Comparison of ENCODE assay signal across 16 cellular contexts in the genomic region with DNA sequence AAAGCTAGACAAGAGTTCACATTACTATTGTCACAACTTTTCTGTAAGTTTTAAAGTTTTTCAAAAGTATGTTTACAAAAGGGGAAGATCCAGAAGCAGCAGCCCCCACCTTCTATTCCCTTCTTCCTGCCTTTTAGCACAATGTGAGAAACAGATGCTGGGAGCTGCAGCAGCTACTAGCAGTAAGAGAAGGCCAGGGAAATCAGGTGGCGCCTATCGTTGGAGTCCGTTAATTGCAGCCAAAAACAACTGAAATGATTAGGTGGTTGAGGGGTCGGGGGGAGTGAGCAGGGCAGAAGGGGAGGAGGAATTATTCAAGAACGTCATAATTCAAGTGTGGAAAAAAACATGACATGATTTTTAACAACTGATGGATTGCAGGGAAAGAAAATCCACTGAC. TPM values are rescaled to one million over a fixed set of nuclear protein-coding genes. Genes with fewer than 3 reads are reported as not detected.
DNase-seq lines count a peak whose midpoint lies in the region; ATAC-seq and TF ChIP-seq lines count a peak whose summit lies in the region.
"Had no signal": no experiment of that assay in that cellular context is flagged by ENCODE, and none has a peak within 500 bp of the region (broad histone marks: within the 10 kb centered on the region; RNA-seq: fewer than 3 reads in every experiment).

No MANE protein-coding gene starts in this region.

- peaks cover 8% of the 10 kb centered on the region for H3K4me1 ChIP-seq in CD8-positive, alpha-beta memory T cell (ENCODE audit: insufficient read depth, low read length)

- no peak overlapping the region for H3K4me3 ChIP-seq in CD8-positive, alpha-beta memory T cell (ENCODE audit: low read length)
- H3K4me3 ChIP-seq in choroid plexus epithelial cell (ENCODE audit: low read depth, low read length), result no peak overlapping the region
- H3K4me3 ChIP-seq: BLaER1 treated with 17β-estradiol and CSF1 and Interleukin-3, amounts not matched to agents 10 nM and 100 nM; skin epidermis; thyroid gland had no signal

- H3K36me3 ChIP-seq in CD8-positive, alpha-beta memory T cell (ENCODE audit: insufficient read depth, low read length), result no peaks in the 10 kb centered on the region
- H3K36me3 ChIP-seq: thyroid gland had no signal

- no peak overlapping the region for H3K4me3 Mint-ChIP-seq in CD8-positive, alpha-beta memory T cell
- no peak overlapping the region for H3K4me3 Mint-ChIP-seq in mesothelial cell of epicardium
- H3K4me3 Mint-ChIP-seq: T-helper 1 cell treated with Interleukin-12 subunit alpha and Interleukin-12 subunit beta and Interleukin-4 antibody, amounts not matched to agents 30 μg/mL and 1 μg/mL, for 36 hours had no signal

- H3K9me3 Mint-ChIP-seq in CD8-positive, alpha-beta memory T cell, result no peaks in the 10 kb centered on the region
- H3K9me3 Mint-ChIP-seq in mesothelial cell of epicardium, result peaks cover 15% of the 10 kb centered on the region
- H3K9me3 Mint-ChIP-seq: T-helper 1 cell treated with Interleukin-12 subunit alpha and Interleukin-12 subunit beta and Interleukin-4 antibody, amounts not matched to agents 30 μg/mL and 1 μg/mL, for 36 hours had no signal

- in situ Hi-C loops in KBM-7 (cut with MboI; ENCODE audit: low pct_unique_long_range_greater_than_20kb, low sequenced_read_pairs), result no loop called here

- H3K27me3 ChIP-seq in CD8-positive, alpha-beta memory T cell (ENCODE audit: insufficient read depth, low read length, poor library complexity, severe bottlenecking), result no peaks in the 10 kb centered on the region
- H3K27me3 ChIP-seq: BLaER1 treated with 17β-estradiol and CSF1 and Interleukin-3, amounts not matched to agents 10 nM and 100 nM; thyroid gland had no signal

- no peaks in the 10 kb centered on the region for H3K9me3 ChIP-seq in CD8-positive, alpha-beta memory T cell (ENCODE audit: low read length)
- H3K9me3 ChIP-seq: thyroid gland had no signal

- POLR2A ChIA-PET in CD8-positive, alpha-beta memory T cell (lab: Charles Lee), result no interaction called here

- no peaks in the 10 kb centered on the region for H3K27me3 Mint-ChIP-seq in CD8-positive, alpha-beta memory T cell
- no peaks in the 10 kb centered on the region for H3K27me3 Mint-ChIP-seq in mesothelial cell of epicardium (ENCODE audit: low read depth)

- peaks cover 6 to 9% (median 8%) of the 10 kb centered on the region in 3 donors for H3K36me3 Mint-ChIP-seq in CD8-positive, alpha-beta memory T cell
- peaks cover 10% of the 10 kb centered on the region for H3K36me3 Mint-ChIP-seq in mesothelial cell of epicardium

- CTCF ChIA-PET in CD8-positive, alpha-beta memory T cell (lab: Charles Lee), result no interaction called here

- H3K27ac ChIP-seq in CD8-positive, alpha-beta memory T cell (ENCODE audit: low read depth, low read length), result no peak overlapping the region
- H3K27ac ChIP-seq: BLaER1 treated with 17β-estradiol and CSF1 and Interleukin-3, amounts not matched to agents 10 nM and 100 nM; parathyroid adenoma; thyroid gland had no signal

- H3K4me1 Mint-ChIP-seq in CD8-positive, alpha-beta memory T cell, result peaks cover 67 to 91% (median 88%) of the 10 kb centered on the region in 3 donors
- peaks cover 30% of the 10 kb centered on the region for H3K4me1 Mint-ChIP-seq in mesothelial cell of epicardium

- TF ChIP-seq CTCF in choroid plexus epithelial cell (conservative IDR thresholded peaks at IDR 0.05; ENCODE audit: low read depth, low read length), result no peak
- TF ChIP-seq CTCF in mesothelial cell of epicardium (IDR thresholded peaks at IDR 0.05; ENCODE audit: unreplicated experiment), result no peak

- ATAC-seq in HG02840 (IDR thresholded peaks at IDR 0.05; ENCODE audit: low FRiP score, unreplicated experiment), result no peak
- ATAC-seq: esophagus mucosa had no signal

- no peak for DNase-seq in CD8-positive, alpha-beta memory T cell
- DNase-seq in KBM-7 (peak; percentile 73), choroid plexus epithelial cell (ENCODE audit: low read depth) (peak; percentile 20), mesothelial cell of epicardium (ENCODE audit: low spot score in 2 of 2, unreplicated experiment in 2 of 2) (no peak), ecto neural progenitor cell (ENCODE audit: low spot score) (no peak), MV-4-11 (lab: John Stamatoyannopoulos, UW) (no peak)
- DNase-seq: activated CD4-positive, alpha-beta T cell treated with anti-CD3 and anti-CD28 coated beads for 1 hour; activated gamma-delta T cell; NCI-H1105 treated with DMSO at 0.1 percent for 48 hours; thyroid gland had no signal

- H3K27ac Mint-ChIP-seq in CD8-positive, alpha-beta memory T cell, result peak overlapping the region in 6 of 8 donors; percentile 13 to 69 (median 34)
- H3K27ac Mint-ChIP-seq in mesothelial cell of epicardium, result peak overlapping the region; percentile 30
- H3K27ac Mint-ChIP-seq: T-helper 1 cell treated with Interleukin-12 subunit alpha and Interleukin-12 subunit beta and Interleukin-4 antibody, amounts not matched to agents 30 μg/mL and 1 μg/mL, for 36 hours had no signal

RNA-seq across cellular contexts. Expression of gene FRYL, which starts 27.4 kb away (rescaled TPM):
- total RNA-seq in CD8-positive, alpha-beta memory T cell, result 10 to 100 TPM; 69.3 to 70.3 TPM
- polyA plus RNA-seq in CD8-positive, alpha-beta memory T cell, result 34.9 TPM
- total RNA-seq in mesothelial cell of epicardium, result 55.5 to 57.0 TPM (median 56.8 TPM) in 3 replicates

Comparison
In these comparisons a context has a peak if more than half of its experiments do, and no peak if none do; other contexts are left out.
1. DNase-seq: peak in KBM-7 (single experiment) and choroid plexus epithelial cell (single experiment); none in CD8-positive, alpha-beta memory T cell (0 of 5), mesothelial cell of epicardium (0 of 2), ecto neural progenitor cell (single experiment) and MV-4-11 (single experiment).